In genomic region chr13:36848228-36848982, GRCh38 we compare ENCODE assay signal across 8 cellular contexts. TPM values are rescaled to one million over a fixed set of nuclear protein-coding genes. Genes with fewer than 3 reads are reported as not detected.
DNase-seq lines count a peak whose midpoint lies in the region; ATAC-seq, FAIRE-seq and TF ChIP-seq lines count a peak whose summit lies in the region.

No MANE protein-coding gene starts in this region.

- FAIRE-seq in H1 (lab: Jason Lieb, UNC): no peak

- H3K79me2 ChIP-seq in MM.1S (ENCODE audit: low read length) (no peaks in the 10 kb centered on the region), H1 (ENCODE audit: control insufficient read depth in 1 of 2, insufficient read depth in 2 of 2, low read length in 2 of 2) (no peaks in the 10 kb centered on the region)

- DNase-seq in stimulated activated CD4-positive, alpha-beta T cell treated with anti-CD3 and anti-CD28 coated beads, Interleukin-15, amount 100 ng/mL, for 24 hours: peak; percentile 35
- DNase-seq in stimulated activated CD4-positive, alpha-beta T cell treated with anti-CD3 and anti-CD28 coated beads, Interleukin-2, amount 100 ng/mL, for 24 hours: no peak
- DNase-seq in MM.1S: no peak
- peak in 1 of 2 experiments; percentile 55 for DNase-seq in H1 (ENCODE audit: low read depth in 1 of 2, low spot score in 2 of 2)
- DNase-seq in type B pancreatic cell (ENCODE audit: extremely low spot score, unreplicated experiment): no peak
- DNase-seq in HuH-7 (ENCODE audit: low spot score): no peak
- no peak for DNase-seq in omental fat pad (ENCODE audit: low spot score)
- no peak for DNase-seq in CD4-positive, alpha-beta memory T cell

- no peaks in the 10 kb centered on the region for H3K27me3 ChIP-seq in MM.1S (replicated peaks; ENCODE audit: insufficient read depth, low read length)
- H3K27me3 ChIP-seq in H1 (replicated peaks in 1 of 4; ENCODE audit: control insufficient read depth in 3 of 4, extremely low read depth in 1 of 4, insufficient read depth in 3 of 4, low read length in 3 of 4): no peaks in the 10 kb centered on the region
- no peaks in the 10 kb centered on the region for H3K27me3 ChIP-seq in CD4-positive, alpha-beta memory T cell (ENCODE audit: insufficient read depth, low read length)

- ATAC-seq in omental fat pad (ENCODE audit: low FRiP score): no peak

- H3K4me1 ChIP-seq in MM.1S (ENCODE audit: low read length): no peaks in the 10 kb centered on the region
- H3K4me1 ChIP-seq in H1 (replicated peaks in 1 of 4; ENCODE audit: control insufficient read depth in 3 of 4, insufficient read depth in 4 of 4, low read length in 3 of 4): no peaks in the 10 kb centered on the region
- H3K4me1 ChIP-seq in CD4-positive, alpha-beta memory T cell (ENCODE audit: insufficient read depth, low read length): no peaks in the 10 kb centered on the region

- H3K9ac ChIP-seq in MM.1S (ENCODE audit: low read length): no peak overlapping the region
- H3K9ac ChIP-seq in H1 (replicated peaks in 1 of 4; ENCODE audit: extremely low read depth in 1 of 4, low read depth in 3 of 4, low read length in 3 of 4): no peak overlapping the region; a peak in 1 of 7 replicates

- POLR2A ChIA-PET in H1 (lab: Charles Lee; ENCODE audit: partially characterized antibody): interaction anchor here (0.6 to 1.1 kb wide), 3 partner anchors 10 to 411 kb away, joined by 3 to 4 read pairs (median 3); no protein-coding TSS in a partner anchor
- POLR2A ChIA-PET in CD4-positive, alpha-beta memory T cell (lab: Charles Lee; ENCODE audit: partially characterized antibody): no interaction called here

- H3K23ac ChIP-seq in H1 (ENCODE audit: insufficient read length): no peak overlapping the region

- intact Hi-C loops in CD4-positive, alpha-beta memory T cell (cut with micrococcal nuclease): no loop called here

- no peak overlapping the region for H4K8ac ChIP-seq in H1 (ENCODE audit: extremely low read depth, insufficient read depth, low read length)

- no peak overlapping the region for H2AK5ac ChIP-seq in H1 (ENCODE audit: low read depth, low read length)

- H3K18ac ChIP-seq in H1 (ENCODE audit: extremely low read depth, low read length): no peak overlapping the region

- H3K9me3 ChIP-seq in MM.1S (replicated peaks; ENCODE audit: insufficient read depth, low read length): no peaks in the 10 kb centered on the region
- H3K9me3 ChIP-seq in H1 (ENCODE audit: insufficient read depth in 2 of 2, low read depth in 1 of 2, low read length in 1 of 2): no peaks in the 10 kb centered on the region
- H3K9me3 ChIP-seq in CD4-positive, alpha-beta memory T cell (ENCODE audit: control insufficient read depth in 1 of 2, low read length in 2 of 2): no peaks in the 10 kb centered on the region

- no peak overlapping the region for H4K5ac ChIP-seq in H1 (ENCODE audit: insufficient read length, low read depth, low read length)

- H2BK15ac ChIP-seq in H1 (ENCODE audit: low read length): no peak overlapping the region

- H2AFZ ChIP-seq in MM.1S (ENCODE audit: low read length) (no peak overlapping the region), H1 (ENCODE audit: low read length) (no peak overlapping the region; the same call in 1 of the 2 replicates)

- H4K91ac ChIP-seq in H1 (replicated peaks; ENCODE audit: insufficient read length, low read length): no peak overlapping the region

- TF ChIP-seq CTCF in MM.1S (IDR thresholded peaks at IDR 0.05; ENCODE audit: low read length) (peak; percentile 12; the same call in 1 of the 2 replicates), H1 (IDR thresholded peaks at IDR 0.05; ENCODE audit: control extremely low read depth in 1 of 3, insufficient read depth in 1 of 3, low read depth in 1 of 3, low read length in 3 of 3) (peak; percentile 40 to 50 (median 43)), type B pancreatic cell (conservative IDR thresholded peaks at IDR 0.05) (peak; percentile 49), omental fat pad (IDR thresholded peaks at IDR 0.05) (no peak)

- no peak overlapping the region for H3K4me3 Mint-ChIP-seq in type B pancreatic cell
- H3K4me3 Mint-ChIP-seq in CD4-positive, alpha-beta memory T cell: no peak overlapping the region

- no peaks in the 10 kb centered on the region for H3F3A ChIP-seq in MM.1S (ENCODE audit: insufficient read depth, low read length)

- no peak overlapping the region for H3K27ac Mint-ChIP-seq in type B pancreatic cell
- H3K27ac Mint-ChIP-seq in CD4-positive, alpha-beta memory T cell: no peak overlapping the region

- peak; percentile 36 to 56; a peak in 2 of 4 replicates for TF ChIP-seq RAD21 in H1 (IDR thresholded peaks at IDR 0.05 in 1 of 2, conservative IDR thresholded peaks at IDR 0.05 in 1 of 2; ENCODE audit: low read depth in 2 of 2, low read length in 2 of 2)

- H3K36me3 ChIP-seq in MM.1S (replicated peaks; ENCODE audit: insufficient read depth, low read length) (no peaks in the 10 kb centered on the region), H1 (ENCODE audit: control insufficient read depth in 2 of 4, insufficient read depth in 4 of 4, low read length in 3 of 4) (no peaks in the 10 kb centered on the region)
- H3K36me3 ChIP-seq in CD4-positive, alpha-beta memory T cell (ENCODE audit: insufficient read depth, low read length): no peaks in the 10 kb centered on the region

- no peak overlapping the region for H3K27ac ChIP-seq in MM.1S (ENCODE audit: low read length)
- no peak overlapping the region for H3K27ac ChIP-seq in H1 (ENCODE audit: low read depth, low read length)
- H3K27ac ChIP-seq in CD4-positive, alpha-beta memory T cell (ENCODE audit: low read depth, low read length): no peak overlapping the region

- no peak overlapping the region for H3K4me2 ChIP-seq in MM.1S (ENCODE audit: low read depth, low read length)
- H3K4me2 ChIP-seq in H1 (ENCODE audit: insufficient read depth in 1 of 2, low read depth in 2 of 2, low read length in 2 of 2): no peak overlapping the region

- TF ChIP-seq POLR2A in H1 (IDR thresholded peaks at IDR 0.05; ENCODE audit: control extremely low read depth in 1 of 2, low read depth in 2 of 2, low read length in 2 of 2): no peak

- no peaks in the 10 kb centered on the region for H3K27me3 Mint-ChIP-seq in type B pancreatic cell
- peaks cover 7% of the 10 kb centered on the region in 2 donors for H3K27me3 Mint-ChIP-seq in CD4-positive, alpha-beta memory T cell

- no peaks in the 10 kb centered on the region for H3K9me3 Mint-ChIP-seq in type B pancreatic cell
- no peaks in the 10 kb centered on the region for H3K9me3 Mint-ChIP-seq in CD4-positive, alpha-beta memory T cell

- no peaks in the 10 kb centered on the region for H3K9me2 ChIP-seq in MM.1S (replicated peaks; ENCODE audit: insufficient read depth, low read length)

- peaks cover 14% of the 10 kb centered on the region for H3K4me1 Mint-ChIP-seq in type B pancreatic cell (ENCODE audit: unreplicated experiment)
- peaks cover 0 to 2% (median 0%) of the 10 kb centered on the region in 4 donors for H3K4me1 Mint-ChIP-seq in CD4-positive, alpha-beta memory T cell

- H4K20me1 ChIP-seq in MM.1S (ENCODE audit: insufficient read depth, low read length) (no peaks in the 10 kb centered on the region), H1 (replicated peaks in 1 of 2; ENCODE audit: control insufficient read depth in 1 of 2, insufficient read depth in 2 of 2, low read length in 2 of 2) (no peaks in the 10 kb centered on the region)

- 87% methylated on average over 6 of the region's 6 CpGs; no CpG with 5 or more reads in 1 of the 2 experiments for WGBS in H1 (ENCODE audit: extremely low coverage in 1 of 2, insufficient coverage in 1 of 2, insufficient read length in 1 of 2, insufficient replicate concordance in 2 of 2, low coverage in 1 of 2, low lambda C conversion rate in 2 of 2, missing lambda C conversion rate in 1 of 2), 2 experiments

- TF ChIP-seq EP300 in H1 (IDR thresholded peaks at IDR 0.05; ENCODE audit: borderline replicate concordance in 1 of 2, low read depth in 2 of 2, low read length in 2 of 2): no peak

- H2BK20ac ChIP-seq in H1 (ENCODE audit: low read length): no peak overlapping the region

- no peak overlapping the region for H3K4ac ChIP-seq in H1 (replicated peaks; ENCODE audit: insufficient read length, low read depth, low read length)

- H2BK5ac ChIP-seq in H1 (ENCODE audit: low read depth, low read length): no peak overlapping the region

- H3K14ac ChIP-seq in H1 (ENCODE audit: insufficient read length): no peak overlapping the region

- no peaks in the 10 kb centered on the region for H3K23me2 ChIP-seq in H1 (ENCODE audit: low read depth, low read length)

- no peaks in the 10 kb centered on the region for H3K79me1 ChIP-seq in H1 (ENCODE audit: low read depth, low read length)

- no peak overlapping the region for H2BK120ac ChIP-seq in H1 (replicated peaks; ENCODE audit: low read depth, low read length)

- H3K56ac ChIP-seq in H1 (replicated peaks; ENCODE audit: insufficient read length, low read depth, low read length): no peak overlapping the region

- H2BK12ac ChIP-seq in H1 (ENCODE audit: low read depth, low read length): no peak overlapping the region

- H3K36me3 Mint-ChIP-seq in type B pancreatic cell: peaks cover 17% of the 10 kb centered on the region
- H3K36me3 Mint-ChIP-seq in CD4-positive, alpha-beta memory T cell: no peaks in the 10 kb centered on the region

- H3K4me3 ChIP-seq in MM.1S (ENCODE audit: low read length): no peak overlapping the region
- no peak overlapping the region for H3K4me3 ChIP-seq in H1 (ENCODE audit: extremely low read depth in 1 of 4, insufficient read depth in 2 of 4, low read depth in 3 of 4, low read length in 4 of 4)
- no peak overlapping the region for H3K4me3 ChIP-seq in CD4-positive, alpha-beta memory T cell (ENCODE audit: low read length in 2 of 2)

- CTCF ChIA-PET in H1 (lab: Charles Lee; ENCODE audit: partially characterized antibody): interaction anchor here (0.7 to 7.5 kb wide), 19 partner anchors 9 to 716 kb away, joined by 3 to 85 read pairs (median 5); partner anchors contain the start of gene ALG5
- CTCF ChIA-PET in CD4-positive, alpha-beta memory T cell (lab: Charles Lee; ENCODE audit: partially characterized antibody): no interaction called here

TF ChIP-seq in H1, 55 proteins besides CTCF, POLR2A, EP300 and RAD21 (continues in another document):
- TF ChIP-seq EGR1 (IDR thresholded peaks at IDR 0.05; ENCODE audit: borderline replicate concordance, low read depth, low read length) (no peak), TEAD4 (IDR thresholded peaks at IDR 0.05; ENCODE audit: low read depth, low read length) (no peak)

RNA-seq across cellular contexts. Expression of gene RFXAP, which starts 29.4 kb away (rescaled TPM):
- total RNA-seq in H1 (2021; fragmentation: NEBNext Ultra II Directional; extraction: Animal tissue kit (Norgen Biotek cat#: 25700)): 11.5 and 13.5 TPM in 2 replicates
- polyA plus RNA-seq in H1 (2011; rRNA removed): 3.6 and 5.2 TPM in 2 replicates
- 7.4 TPM for polyA plus RNA-seq in H1 (2011; cell fraction: cytosol; rRNA removed)
- 4.0 TPM for polyA plus RNA-seq in H1 (2011; cell fraction: nucleus; rRNA removed)
- 6.7 to 8.3 TPM (median 7.2 TPM) in 4 replicates for polyA plus RNA-seq in H1 (2012, experiment 1 of 2)
- polyA plus RNA-seq in H1 (2012, experiment 2 of 2): 2.4 TPM
- 6.7 TPM for polyA plus RNA-seq in H1 (2013, experiment 1 of 2)
- 5.8 TPM for polyA plus RNA-seq in H1 (2013, experiment 2 of 2)
- polyA minus RNA-seq in H1 (2011; rRNA and poly(A)+ RNA removed): 1.8 and 2.2 TPM in 2 replicates
- polyA minus RNA-seq in H1 (2011; cell fraction: cytosol; rRNA and poly(A)+ RNA removed): 2.5 TPM
- polyA minus RNA-seq in H1 (2011; cell fraction: nucleus; rRNA and poly(A)+ RNA removed): 4.8 TPM
- 7.8 and 10.5 TPM in 2 replicates for total RNA-seq in type B pancreatic cell (ENCODE audit: low replicate concordance)
- total RNA-seq in omental fat pad: 1 to 10 TPM; 2.2 to 5.2 (median 3.9) TPM
- 1 to 10 TPM; 8.8 to 9.9 TPM for total RNA-seq in CD4-positive, alpha-beta memory T cell
- polyA plus RNA-seq in CD4-positive, alpha-beta memory T cell: 1 to 10 TPM; 1.6 to 2.8 TPM

Comparison
In these comparisons a context has a peak if more than half of its experiments do, and no peak if none do; other contexts are left out.
1. CTCF ChIP-seq: peak in MM.1S (single experiment), H1 (3 of 3) and type B pancreatic cell (single experiment); none in omental fat pad (0 of 3).